ENCODE assay signal across 1 cellular context in genomic region chr2:62077239-62077638, GRCh38.
A peak's percentile ranks its signal among the peaks of the same experiment; 100 is the strongest.
TF ChIP-seq lines count a peak whose summit lies in the region.

No MANE protein-coding gene starts in this region.

TF ChIP-seq in GM12878, 131 proteins besides CTCF, POLR2A, EP300 and RAD21 (continued from another document):
- TF ChIP-seq ZBTB40 (IDR thresholded peaks at IDR 0.05; ENCODE audit: borderline replicate concordance) (no peak), POLR2AphosphoS5 (IDR thresholded peaks at IDR 0.05; ENCODE audit: low read length) (no peak), MTA2 (IDR thresholded peaks at IDR 0.05; ENCODE audit: low read depth) (peak; percentile 62), HDAC2 (IDR thresholded peaks at IDR 0.05) (no peak), RUNX3 (IDR thresholded peaks at IDR 0.05; ENCODE audit: low read length) (peak; percentile 35; the same call in 1 of the 2 replicates), MYB (IDR thresholded peaks at IDR 0.05; ENCODE audit: borderline replicate concordance, low read depth, low read length) (no peak), TCF7 (IDR thresholded peaks at IDR 0.05; ENCODE audit: borderline replicate concordance) (no peak), RELB (IDR thresholded peaks at IDR 0.05; ENCODE audit: low read depth) (no peak), E4F1 (IDR thresholded peaks at IDR 0.05; ENCODE audit: borderline replicate concordance, partially characterized antibody) (no peak), BRCA1 (IDR thresholded peaks at IDR 0.05; ENCODE audit: low read depth, low read length) (no peak), CHD4 (IDR thresholded peaks at IDR 0.05) (no peak), MEF2B (IDR thresholded peaks at IDR 0.05; ENCODE audit: partially characterized antibody, poor library complexity, severe bottlenecking) (peak; percentile 75), SMC3 (IDR thresholded peaks at IDR 0.05; ENCODE audit: borderline replicate concordance, low read length) (no peak), YY1 (IDR thresholded peaks at IDR 0.05; ENCODE audit: low read depth, low read length) (no peak), RCOR1 (conservative IDR thresholded peaks at IDR 0.05; ENCODE audit: low read depth, low read length) (no peak), RFX5 (IDR thresholded peaks at IDR 0.05; ENCODE audit: low read depth, low read length) (no peak), GABPA (IDR thresholded peaks at IDR 0.05; ENCODE audit: low read depth) (no peak), TCF3 (IDR thresholded peaks at IDR 0.05; ENCODE audit: borderline replicate concordance, insufficient read depth, low read depth, low read length) (no peak), LARP7 (IDR thresholded peaks at IDR 0.05) (no peak), NFXL1 (IDR thresholded peaks at IDR 0.05; ENCODE audit: borderline replicate concordance) (no peak), MTA3 (IDR thresholded peaks at IDR 0.05; ENCODE audit: borderline replicate concordance, low read length) (no peak), ZNF687 (IDR thresholded peaks at IDR 0.05) (no peak), NFIC (IDR thresholded peaks at IDR 0.05; ENCODE audit: low read depth, low read length) (peak; percentile 67; the same call in 1 of the 2 replicates), SUZ12 (IDR thresholded peaks at IDR 0.05; ENCODE audit: unreplicated experiment) (no peak), STAT3 (IDR thresholded peaks at IDR 0.05; ENCODE audit: low read depth, low read length) (no peak), WRNIP1 (IDR thresholded peaks at IDR 0.05; ENCODE audit: borderline replicate concordance, low read depth, low read length) (no peak), SUPT20H (IDR thresholded peaks at IDR 0.05; ENCODE audit: borderline replicate concordance, control insufficient read depth, low read depth, low read length) (no peak), JUND (IDR thresholded peaks at IDR 0.05; ENCODE audit: low read depth, low read length) (no peak), MEF2A (IDR thresholded peaks at IDR 0.05; ENCODE audit: insufficient read depth, low read depth, low read length) (0 out of 2 replicates have a peak, but pooled peaks have one; percentile 49), JUNB (IDR thresholded peaks at IDR 0.05) (no peak; the same call in none of the 2 replicates), ATF7 (IDR thresholded peaks at IDR 0.05; ENCODE audit: low read depth) (peak; percentile 73; the same call in 1 of the 2 replicates), TCF12 (IDR thresholded peaks at IDR 0.05; ENCODE audit: low read depth, low read length) (no peak), IKZF1 (conservative IDR thresholded peaks at IDR 0.05) (peak; percentile 55), BCLAF1 (IDR thresholded peaks at IDR 0.05) (no peak)
- TF ChIP-seq, protein P1, sequence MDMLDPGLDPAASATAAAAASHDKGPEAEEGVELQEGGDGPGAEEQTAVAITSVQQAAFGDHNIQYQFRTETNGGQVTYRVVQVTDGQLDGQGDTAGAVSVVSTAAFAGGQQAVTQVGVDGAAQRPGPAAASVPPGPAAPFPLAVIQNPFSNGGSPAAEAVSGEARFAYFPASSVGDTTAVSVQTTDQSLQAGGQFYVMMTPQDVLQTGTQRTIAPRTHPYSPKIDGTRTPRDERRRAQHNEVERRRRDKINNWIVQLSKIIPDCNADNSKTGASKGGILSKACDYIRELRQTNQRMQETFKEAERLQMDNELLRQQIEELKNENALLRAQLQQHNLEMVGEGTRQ (IDR thresholded peaks at IDR 0.05; ENCODE audit: borderline replicate concordance, low read depth, low read length) = no peak
- TF ChIP-seq, protein P2, sequence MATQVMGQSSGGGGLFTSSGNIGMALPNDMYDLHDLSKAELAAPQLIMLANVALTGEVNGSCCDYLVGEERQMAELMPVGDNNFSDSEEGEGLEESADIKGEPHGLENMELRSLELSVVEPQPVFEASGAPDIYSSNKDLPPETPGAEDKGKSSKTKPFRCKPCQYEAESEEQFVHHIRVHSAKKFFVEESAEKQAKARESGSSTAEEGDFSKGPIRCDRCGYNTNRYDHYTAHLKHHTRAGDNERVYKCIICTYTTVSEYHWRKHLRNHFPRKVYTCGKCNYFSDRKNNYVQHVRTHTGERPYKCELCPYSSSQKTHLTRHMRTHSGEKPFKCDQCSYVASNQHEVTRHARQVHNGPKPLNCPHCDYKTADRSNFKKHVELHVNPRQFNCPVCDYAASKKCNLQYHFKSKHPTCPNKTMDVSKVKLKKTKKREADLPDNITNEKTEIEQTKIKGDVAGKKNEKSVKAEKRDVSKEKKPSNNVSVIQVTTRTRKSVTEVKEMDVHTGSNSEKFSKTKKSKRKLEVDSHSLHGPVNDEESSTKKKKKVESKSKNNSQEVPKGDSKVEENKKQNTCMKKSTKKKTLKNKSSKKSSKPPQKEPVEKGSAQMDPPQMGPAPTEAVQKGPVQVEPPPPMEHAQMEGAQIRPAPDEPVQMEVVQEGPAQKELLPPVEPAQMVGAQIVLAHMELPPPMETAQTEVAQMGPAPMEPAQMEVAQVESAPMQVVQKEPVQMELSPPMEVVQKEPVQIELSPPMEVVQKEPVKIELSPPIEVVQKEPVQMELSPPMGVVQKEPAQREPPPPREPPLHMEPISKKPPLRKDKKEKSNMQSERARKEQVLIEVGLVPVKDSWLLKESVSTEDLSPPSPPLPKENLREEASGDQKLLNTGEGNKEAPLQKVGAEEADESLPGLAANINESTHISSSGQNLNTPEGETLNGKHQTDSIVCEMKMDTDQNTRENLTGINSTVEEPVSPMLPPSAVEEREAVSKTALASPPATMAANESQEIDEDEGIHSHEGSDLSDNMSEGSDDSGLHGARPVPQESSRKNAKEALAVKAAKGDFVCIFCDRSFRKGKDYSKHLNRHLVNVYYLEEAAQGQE (IDR thresholded peaks at IDR 0.05; ENCODE audit: low read depth, low read length) = no peak
